9 cellular contexts compared by ENCODE assay signal in genomic region chr1:17441265-17441992, GRCh38. TPM values are rescaled to one million over a fixed set of nuclear protein-coding genes. Genes with fewer than 3 reads are reported as not detected.
DNase-seq lines count a peak whose midpoint lies in the region; ATAC-seq, FAIRE-seq and TF ChIP-seq lines count a peak whose summit lies in the region.
"Had no signal": no experiment of that assay in that cellular context is flagged by ENCODE, and none has a peak within 500 bp of the region (broad histone marks: within the 10 kb centered on the region; RNA-seq: fewer than 3 reads in every experiment).

No MANE protein-coding gene starts in this region.

- peak overlapping the region; percentile 92 for H3K9ac ChIP-seq in DND-41 (ENCODE audit: low read depth, low read length)

- intact Hi-C loops in CD14-positive monocyte (cut with micrococcal nuclease), result no loop called here

- peaks cover 38% of the 10 kb centered on the region for H3K79me2 ChIP-seq in DND-41 (ENCODE audit: insufficient read depth, low read length)

- peaks cover 18% of the 10 kb centered on the region for H3K36me3 Mint-ChIP-seq in activated naive CD8-positive, alpha-beta T cell treated with anti-CD3 and anti-CD28 coated beads for 36 hours
- no peaks in the 10 kb centered on the region for H3K36me3 Mint-ChIP-seq in CD14-positive monocyte

- H2AFZ ChIP-seq in DND-41 (ENCODE audit: low read depth, low read length), result peak overlapping the region; percentile 8; the same call in 1 of the 2 replicates

- H4K20me1 ChIP-seq in DND-41 (ENCODE audit: insufficient read depth, low read length), result peaks cover 10% of the 10 kb centered on the region

- H3K4me3 ChIP-seq in DND-41 (ENCODE audit: low read depth in 1 of 2, low read length in 2 of 2), result 0 out of 4 replicates have a peak overlapping the region, but pooled peaks of 1 of the 2 experiments have one; percentile 20
- H3K4me3 ChIP-seq: colonic mucosa had no signal

- no peak for FAIRE-seq in RCC 7860 (lab: Jason Lieb, UNC)

- H3K4me2 ChIP-seq in DND-41 (ENCODE audit: insufficient read depth, low read length), result peak overlapping the region; percentile 85

- H3K9me3 Mint-ChIP-seq in activated naive CD8-positive, alpha-beta T cell treated with anti-CD3 and anti-CD28 coated beads for 36 hours, result no peaks in the 10 kb centered on the region
- no peaks in the 10 kb centered on the region for H3K9me3 Mint-ChIP-seq in CD14-positive monocyte

- H3K4me3 Mint-ChIP-seq in activated naive CD8-positive, alpha-beta T cell treated with anti-CD3 and anti-CD28 coated beads for 36 hours, result peak overlapping the region; percentile 84
- peak overlapping the region in 1 of 2 donors; percentile 85 for H3K4me3 Mint-ChIP-seq in CD14-positive monocyte

- peaks cover 30% of the 10 kb centered on the region for H3K4me1 Mint-ChIP-seq in activated naive CD8-positive, alpha-beta T cell treated with anti-CD3 and anti-CD28 coated beads for 36 hours
- peaks cover 35% of the 10 kb centered on the region for H3K4me1 Mint-ChIP-seq in CD14-positive monocyte

- peak; percentile 43 for DNase-seq in DND-41
- DNase-seq in KBM-7, result peak; percentile 27
- no peak for DNase-seq in activated naive CD8-positive, alpha-beta T cell treated with anti-CD3 and anti-CD28 coated beads for 36 hours
- DNase-seq in mucosa of gallbladder (ENCODE audit: low spot score), result peak; percentile 17
- DNase-seq in CD1c-positive myeloid dendritic cell (ENCODE audit: extremely low spot score), result no peak
- no peak for DNase-seq in NCI-H774 (lab: John Stamatoyannopoulos, UW)
- DNase-seq in CD14-positive monocyte (ENCODE audit: low spot score), result no peak
- no peak for DNase-seq in RCC 7860 (ENCODE audit: low spot score)
- DNase-seq: colonic mucosa had no signal

- H3K36me3 ChIP-seq in DND-41 (ENCODE audit: insufficient read depth, low read length), result peaks cover 14% of the 10 kb centered on the region
- H3K36me3 ChIP-seq: colonic mucosa had no signal

- 0 out of 3 replicates have a peak, but pooled peaks have one; percentile 7 for ATAC-seq in DND-41 (ENCODE audit: insufficient read depth, low read depth)

- H3K27ac Mint-ChIP-seq in activated naive CD8-positive, alpha-beta T cell treated with anti-CD3 and anti-CD28 coated beads for 36 hours, result peak overlapping the region; percentile 82
- peak overlapping the region in 1 of 7 donors; percentile 30 for H3K27ac Mint-ChIP-seq in CD14-positive monocyte

- TF ChIP-seq CTCF in DND-41 (IDR thresholded peaks at IDR 0.05; ENCODE audit: borderline replicate concordance, extremely low read depth, low read length, poor library complexity, severe bottlenecking), result no peak
- no peak for TF ChIP-seq CTCF in CD14-positive monocyte (IDR thresholded peaks at IDR 0.05)

- no peaks in the 10 kb centered on the region for H3K27me3 Mint-ChIP-seq in activated naive CD8-positive, alpha-beta T cell treated with anti-CD3 and anti-CD28 coated beads for 36 hours
- H3K27me3 Mint-ChIP-seq in CD14-positive monocyte (ENCODE audit: low read depth in 3 of 3), result peaks cover 6 to 22% (median 10%) of the 10 kb centered on the region in 3 donors

- peaks cover 35% of the 10 kb centered on the region for H3K4me1 ChIP-seq in DND-41 (ENCODE audit: insufficient read depth, low read length)

- no peaks in the 10 kb centered on the region for H3K9me3 ChIP-seq in DND-41 (ENCODE audit: insufficient read depth, low read length, severe bottlenecking)
- H3K9me3 ChIP-seq: colonic mucosa had no signal

- H3K27me3 ChIP-seq in DND-41 (ENCODE audit: insufficient read depth, low read length, poor library complexity), result no peaks in the 10 kb centered on the region
- H3K27me3 ChIP-seq: colonic mucosa had no signal

- peak overlapping the region; percentile 88 for H3K27ac ChIP-seq in DND-41 (ENCODE audit: low read length)
- H3K27ac ChIP-seq: colonic mucosa had no signal

- in situ Hi-C loops in KBM-7 (cut with MboI; ENCODE audit: low pct_unique_long_range_greater_than_20kb, low sequenced_read_pairs), result no loop called here

RNA-seq across cellular contexts. Expression of gene RCC2, which starts 2.0 kb away (rescaled TPM):
- total RNA-seq in activated naive CD8-positive, alpha-beta T cell treated with anti-CD3 and anti-CD28 coated beads for 36 hours, result 100 to 1,000 TPM; 192 to 196 TPM
- total RNA-seq in mucosa of gallbladder, result 67.6 TPM
- polyA plus RNA-seq in CD14-positive monocyte, result 10 to 100 TPM; 22.3 to 40.9 TPM

Comparison
In these comparisons a context has a peak if more than half of its experiments do, and no peak if none do; other contexts are left out.
1. DNase-seq: peak in DND-41 (single experiment), KBM-7 (single experiment) and mucosa of gallbladder (single experiment); none in activated naive CD8-positive, alpha-beta T cell treated with anti-CD3 and anti-CD28 coated beads for 36 hours (single experiment), CD1c-positive myeloid dendritic cell (single experiment), NCI-H774 (single experiment), CD14-positive monocyte (single experiment) and RCC 7860 (single experiment).